ENCODE assay signal across 8 cellular contexts in genomic region chr12:120199595-120200306, GRCh38. TPM values are rescaled to one million over a fixed set of nuclear protein-coding genes. Genes with fewer than 3 reads are reported as not detected.
DNase-seq lines count a peak whose midpoint lies in the region; ATAC-seq, FAIRE-seq and TF ChIP-seq lines count a peak whose summit lies in the region.

No MANE protein-coding gene starts in this region.

- H3K79me2 ChIP-seq in OCI-LY1 (ENCODE audit: insufficient read depth, low read length): peaks cover 20% of the 10 kb centered on the region
- H3K79me2 ChIP-seq in K562 (ENCODE audit: control insufficient read depth, insufficient read depth, low read length): peaks cover 75% of the 10 kb centered on the region

- H3K9ac ChIP-seq in OCI-LY1 (ENCODE audit: low read length) (peak overlapping the region; percentile 99), K562 (ENCODE audit: insufficient read depth in 1 of 2, low read depth in 2 of 2, low read length in 2 of 2) (peak overlapping the region; percentile 95 to 98)

- DNase-seq in ELF-1 (ENCODE audit: low read depth, low spot score): peak; percentile 18
- peak in 1 of 4 experiments; percentile 54 for DNase-seq in K562 (ENCODE audit: extremely low read depth in 1 of 4, low spot score in 3 of 4)
- DNase-seq in kidney tubule cell (ENCODE audit: low spot score): peak; percentile 77
- DNase-seq in stromal cell of bone marrow (ENCODE audit: low read depth): peak; percentile 98
- DNase-seq in DMS114 treated with DMSO at 0.1 percent for 48 hours (lab: John Stamatoyannopoulos, UW; ENCODE audit: unreplicated experiment): no peak

- FAIRE-seq in K562 (lab: Jason Lieb, UNC): no peak

- H3F3A ChIP-seq in OCI-LY1 (ENCODE audit: insufficient read depth, low read length): peaks cover 20% of the 10 kb centered on the region

- TF ChIP-seq POLR2A in K562 (conservative IDR thresholded peaks at IDR 0.05): no peak; the same call in none of the 2 replicates

- H3K27me3 ChIP-seq in OCI-LY1 (ENCODE audit: insufficient read depth, low read length) (no peaks in the 10 kb centered on the region), K562 (ENCODE audit: control insufficient read depth in 2 of 2, insufficient read depth in 2 of 2, low read length in 2 of 2) (no peaks in the 10 kb centered on the region)

- peak overlapping the region; percentile 99 for H3K4me3 ChIP-seq in OCI-LY1 (ENCODE audit: low read depth, low read length, poor library complexity, severe bottlenecking)
- peak overlapping the region; percentile 84 for H3K4me3 ChIP-seq in K562

- H3K4me2 ChIP-seq in OCI-LY1 (ENCODE audit: low read length) (peak overlapping the region; percentile 96), K562 (ENCODE audit: insufficient read depth, low read length) (peak overlapping the region; percentile 100)

- H3K27ac ChIP-seq in OCI-LY1 (ENCODE audit: low read depth, low read length, poor library complexity, severe bottlenecking) (peak overlapping the region; percentile 85), K562 (ENCODE audit: extremely low read depth, low read depth, low read length) (peak overlapping the region; percentile 92)

- no peaks in the 10 kb centered on the region for H3K9me1 ChIP-seq in K562 (ENCODE audit: control insufficient read depth, insufficient read depth, low read length)

- no peaks in the 10 kb centered on the region for H3K9me3 ChIP-seq in OCI-LY1 (ENCODE audit: low read length)
- H3K9me3 ChIP-seq in K562 (replicated peaks; ENCODE audit: control insufficient read depth, insufficient read depth, low read depth, low read length): no peaks in the 10 kb centered on the region

- no TSS peak for BruUV-seq in K562 (replicated peaks; lab: Mats Ljungman, UMichigan)

- ATAC-seq in K562 (no peak), GM21526 (IDR thresholded peaks at IDR 0.05; ENCODE audit: low FRiP score, unreplicated experiment) (no peak), GM21786 (IDR thresholded peaks at IDR 0.05; ENCODE audit: unreplicated experiment) (no peak)

- no peaks in the 10 kb centered on the region for H3K9me2 ChIP-seq in OCI-LY1 (ENCODE audit: low read depth, low read length)

- H3K4me1 ChIP-seq in OCI-LY1 (ENCODE audit: insufficient read depth, low read length, severe bottlenecking) (peaks cover 61% of the 10 kb centered on the region), K562 (replicated peaks in 1 of 2; ENCODE audit: control insufficient read depth in 2 of 2, insufficient read depth in 2 of 2, low read length in 2 of 2) (peaks cover 7 to 33% of the 10 kb centered on the region in 2 experiments; a peak in 4 of 5 replicates)

- H3K36me3 ChIP-seq in OCI-LY1 (ENCODE audit: insufficient read depth, low read length) (peaks cover 51% of the 10 kb centered on the region), K562 (ENCODE audit: control insufficient read depth, insufficient read depth, low read length) (peaks cover 48% of the 10 kb centered on the region)

- no peak for TF ChIP-seq EP300 in K562 (IDR thresholded peaks at IDR 0.05; ENCODE audit: low read length)

- H2AFZ ChIP-seq in OCI-LY1 (ENCODE audit: low read length): no peak overlapping the region
- H2AFZ ChIP-seq in K562 (ENCODE audit: low read depth, low read length): no peak overlapping the region

- in situ Hi-C loops in K562 (cut with MboI): no loop called here

- intact Hi-C loops in K562 (cut with micrococcal nuclease): no loop called here

- H4K20me1 ChIP-seq in OCI-LY1 (ENCODE audit: insufficient read depth, low read length) (no peaks in the 10 kb centered on the region), K562 (replicated peaks; ENCODE audit: control insufficient read depth, insufficient read depth, low read length) (peaks cover 32% of the 10 kb centered on the region)

- CTCF ChIA-PET in K562 (lab: Yijun Ruan, JAX; ENCODE audit: low intra/inter-chr PET ratio): no interaction called here

- no peak for TF ChIP-seq RAD21 in K562 (CRISPR knock-in tag; conservative IDR thresholded peaks at IDR 0.05 in 1 of 2, IDR thresholded peaks at IDR 0.05 in 1 of 2)

- no peak for TF ChIP-seq CTCF in OCI-LY1 (IDR thresholded peaks at IDR 0.05; ENCODE audit: low read length)
- no peak for TF ChIP-seq CTCF in K562 (IDR thresholded peaks at IDR 0.05 in 2 of 3, conservative IDR thresholded peaks at IDR 0.05 in 1 of 3; ENCODE audit: insufficient read depth in 2 of 3, low read depth in 1 of 3, low read length in 3 of 3)

- WGBS in K562 (ENCODE audit: insufficient coverage, low coverage, missing lambda C conversion rate): 1% methylated on average over 12 of the region's 12 CpGs

- POLR2A ChIA-PET in K562 (lab: Yijun Ruan, JAX): interaction anchor here (0.6 to 12.6 kb wide), 22 partner anchors 10 to 1735 kb away, joined by 3 to 331 read pairs (median 6); partner anchors contain the start of genes PXN, RAB35, RNU4-1 and RNU4-2

TF ChIP-seq in K562, 482 proteins besides CTCF, POLR2A, EP300 and RAD21 (continues in another document):
- no peak for TF ChIP-seq ZNF57 (CRISPR knock-in tag; IDR thresholded peaks at IDR 0.05)
- no peak for TF ChIP-seq ARID1B (IDR thresholded peaks at IDR 0.05)
- no peak for TF ChIP-seq ZNF311 (CRISPR knock-in tag; IDR thresholded peaks at IDR 0.05)
- TF ChIP-seq U2AF1 (optimal IDR thresholded peaks at IDR 0.05; ENCODE audit: low read depth, low read length): peak; percentile 74
- no peak for TF ChIP-seq BRD9 (IDR thresholded peaks at IDR 0.05; ENCODE audit: low read depth, partially characterized antibody)
- TF ChIP-seq PREB (CRISPR knock-in tag; IDR thresholded peaks at IDR 0.05): 0 out of 2 replicates have a peak, but pooled peaks have one; percentile 67
- TF ChIP-seq NR2C2 (CRISPR knock-in tag; IDR thresholded peaks at IDR 0.05): no peak
- TF ChIP-seq NR2C2 (tag; IDR thresholded peaks at IDR 0.05): 0 out of 2 replicates have a peak, but pooled peaks have one; percentile 22
- 0 out of 2 replicates have a peak, but pooled peaks have one; percentile 16 for TF ChIP-seq OTX1 (CRISPR knock-in tag; IDR thresholded peaks at IDR 0.05)
- no peak for TF ChIP-seq HDAC6 (IDR thresholded peaks at IDR 0.05; ENCODE audit: low read depth, low read length)

RNA-seq across cellular contexts. Expression of gene RPLP0, which starts 1.2 kb away (rescaled TPM):
- 1,112 and 2,318 TPM in 2 replicates for total RNA-seq in K562 (2011; cell fraction: chromatin; rRNA removed; ENCODE audit: low replicate concordance)
- total RNA-seq in K562 (2011; cell fraction: nucleolus; rRNA removed): 2,659 and 3,037 TPM in 2 replicates
- 2,953 and 5,147 TPM in 2 replicates for total RNA-seq in K562 (2011; cell fraction: nucleoplasm; rRNA removed)
- total RNA-seq in K562 (2014; rRNA removed) (4,900 and 6,436 TPM in 2 replicates), K562 (2014; rRNA removed; fragmentation: Illumina TruSeq; extraction: Trizol) (3,191 and 3,833 TPM in 2 replicates), K562 (2015; rRNA removed; fragmentation: Illumina TruSeq; extraction: Trizol) (3,802 and 3,820 TPM in 2 replicates), K562 (2021) (3,845 and 4,075 TPM in 2 replicates)
- polyA plus RNA-seq in K562 (2011; rRNA removed) (7,931 and 10,886 TPM in 2 replicates), K562 (2014; fragmentation: Illumina TruSeq; extraction: Trizol) (5,372 and 5,510 TPM in 2 replicates), K562 (2014; fragmentation: Nextera tagmentation; extraction: Ambion mirVana) (1,000 to 10,000 TPM; 6,875 to 7,674 TPM), K562 (2014; rRNA removed) (6,483 and 6,682 TPM in 2 replicates)
- polyA plus RNA-seq in K562 (2011; cell fraction: cytosol; rRNA removed): 11,423 and 15,718 TPM in 2 replicates
- 3,653 and 4,979 TPM in 2 replicates for polyA plus RNA-seq in K562 (2011; cell fraction: nucleus; rRNA removed)
- polyA plus RNA-seq in K562 (2012): 4,990 and 8,357 TPM in 2 replicates
- polyA minus RNA-seq in K562 (2011; rRNA and poly(A)+ RNA removed): 5,001 and 5,431 TPM in 2 replicates
- polyA minus RNA-seq in K562 (2011; cell fraction: cytosol; rRNA and poly(A)+ RNA removed): 2,569 and 3,110 TPM in 2 replicates
- polyA minus RNA-seq in K562 (2011; cell fraction: nucleus; rRNA and poly(A)+ RNA removed): 738 and 1,257 TPM in 2 replicates

RNA-seq across cellular contexts. Expression of gene GCN1, which starts 5.2 kb away (rescaled TPM):
- 689 and 1,391 TPM in 2 replicates for total RNA-seq in K562 (2011; cell fraction: chromatin; rRNA removed; ENCODE audit: low replicate concordance)
- total RNA-seq in K562 (2011; cell fraction: nucleolus; rRNA removed): 533 and 578 TPM in 2 replicates
- 336 and 477 TPM in 2 replicates for total RNA-seq in K562 (2011; cell fraction: nucleoplasm; rRNA removed)
- 96.4 and 124 TPM in 2 replicates for total RNA-seq in K562 (2014; rRNA removed)
- 48.2 and 49.7 TPM in 2 replicates for total RNA-seq in K562 (2014; rRNA removed; fragmentation: Illumina TruSeq; extraction: Trizol)
- 51.5 and 54.4 TPM in 2 replicates for total RNA-seq in K562 (2015; rRNA removed; fragmentation: Illumina TruSeq; extraction: Trizol)
- total RNA-seq in K562 (2021): 172 and 190 TPM in 2 replicates
- polyA plus RNA-seq in K562 (2011; rRNA removed): 51.7 and 78.4 TPM in 2 replicates
- 52.9 and 58.6 TPM in 2 replicates for polyA plus RNA-seq in K562 (2011; cell fraction: cytosol; rRNA removed)
- polyA plus RNA-seq in K562 (2011; cell fraction: nucleus; rRNA removed): 319 and 415 TPM in 2 replicates
- polyA plus RNA-seq in K562 (2012): 82.4 and 85.4 TPM in 2 replicates
- polyA plus RNA-seq in K562 (2014; fragmentation: Illumina TruSeq; extraction: Trizol): 81.4 and 108 TPM in 2 replicates
- 10 to 100 TPM; 11.9 to 18.2 TPM for polyA plus RNA-seq in K562 (2014; fragmentation: Nextera tagmentation; extraction: Ambion mirVana)
- polyA plus RNA-seq in K562 (2014; rRNA removed): 78.4 and 94.0 TPM in 2 replicates
- 168 and 179 TPM in 2 replicates for polyA minus RNA-seq in K562 (2011; rRNA and poly(A)+ RNA removed)
- polyA minus RNA-seq in K562 (2011; cell fraction: cytosol; rRNA and poly(A)+ RNA removed): 131 and 132 TPM in 2 replicates
- 176 and 241 TPM in 2 replicates for polyA minus RNA-seq in K562 (2011; cell fraction: nucleus; rRNA and poly(A)+ RNA removed)
